Comparison of ENCODE assay signal across 16 cellular contexts in the genomic region with DNA sequence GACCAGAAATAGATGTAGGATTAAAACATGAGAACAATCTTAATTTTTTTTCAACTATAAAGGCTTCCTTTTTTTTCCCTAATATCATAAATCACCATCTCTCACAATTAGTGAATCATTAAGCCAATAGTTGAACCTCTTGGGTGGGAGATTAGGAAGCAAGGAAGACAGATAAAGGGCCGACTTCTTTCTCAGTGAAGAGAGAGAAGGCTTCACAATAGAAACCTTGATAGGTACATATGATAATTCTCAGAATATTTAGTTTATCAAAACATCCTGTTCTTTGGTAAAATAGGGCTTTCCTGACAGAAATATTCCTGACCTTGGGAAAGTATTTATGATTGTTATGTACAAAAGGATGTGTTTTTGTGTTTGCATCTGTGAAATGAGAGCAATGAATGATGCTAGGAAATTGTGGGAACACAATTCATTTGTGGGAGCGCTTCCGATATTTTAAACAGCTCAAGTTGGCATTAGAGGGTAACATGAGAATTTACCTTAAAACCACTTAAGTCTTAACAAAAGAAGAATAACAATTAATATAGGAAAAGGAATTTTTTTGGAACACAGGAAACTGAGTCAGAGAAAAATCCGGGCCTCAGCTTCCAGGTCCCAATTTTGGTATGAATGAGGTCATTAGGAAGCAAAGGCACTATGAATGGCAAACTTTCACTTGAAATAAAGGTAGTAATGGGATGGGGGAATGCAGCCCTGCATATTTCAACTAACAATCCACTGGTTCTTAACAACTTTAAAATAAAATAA.
DNase-seq lines count a peak whose midpoint lies in the region; ATAC-seq, FAIRE-seq and TF ChIP-seq lines count a peak whose summit lies in the region.
"Had no signal": no experiment of that assay in that cellular context is flagged by ENCODE, and none has a peak within 500 bp of the region (broad histone marks: within the 10 kb centered on the region; RNA-seq: fewer than 3 reads in every experiment).

No MANE protein-coding gene starts in this region.

- peak overlapping the region; percentile 54 for H3K4me2 ChIP-seq in keratinocyte (ENCODE audit: control insufficient read depth, extremely low read depth, insufficient read depth, low read depth, low read length)

- dilution Hi-C loops in keratinocyte (cut with MboI; ENCODE audit: extremely low pct_ligation_motif_present, low sequenced_read_pairs), result no loop called here

- H3K36me3 Mint-ChIP-seq in activated T-cell treated with anti-CD3 and anti-CD28 coated beads, Interleukin-2, amount 50 U/mL, for 72 hours (ENCODE audit: insufficient read depth in 2 of 2), result no peaks in the 10 kb centered on the region

- peaks cover 48% of the 10 kb centered on the region for H3K4me1 ChIP-seq in adipocyte (ENCODE audit: control insufficient read depth, insufficient read depth, low read length)
- peaks cover 59% of the 10 kb centered on the region for H3K4me1 ChIP-seq in keratinocyte (ENCODE audit: control insufficient read depth, extremely low read depth, insufficient read depth, low read length)
- no peaks in the 10 kb centered on the region for H3K4me1 ChIP-seq in skeletal muscle tissue (ENCODE audit: control insufficient read depth in 3 of 3, insufficient read depth in 3 of 3, low read length in 3 of 3)

- no peak overlapping the region for H2AFZ ChIP-seq in keratinocyte (ENCODE audit: control insufficient read depth, low read length)

- FAIRE-seq in keratinocyte (lab: Jason Lieb, UNC) (peak; percentile 44), frontal cortex (lab: Jason Lieb, UNC) (no peak)
- FAIRE-seq: small intestine had no signal

- no peak overlapping the region for H3K4me3 Mint-ChIP-seq in activated T-cell treated with anti-CD3 and anti-CD28 coated beads, Interleukin-2, amount 50 U/mL, for 72 hours
- H3K4me3 Mint-ChIP-seq: nephron progenitor cell had no signal

- no peaks in the 10 kb centered on the region for H3K9me3 ChIP-seq in adipocyte (ENCODE audit: control insufficient read depth, low read length)
- H3K9me3 ChIP-seq in keratinocyte (ENCODE audit: control insufficient read depth, low read depth, low read length), result no peaks in the 10 kb centered on the region
- no peaks in the 10 kb centered on the region for H3K9me3 ChIP-seq in skeletal muscle tissue (ENCODE audit: control insufficient read depth in 3 of 3, low read length in 3 of 3)

- no peak for TF ChIP-seq CTCF in keratinocyte (optimal IDR thresholded peaks at IDR 0.05 in 1 of 3, IDR thresholded peaks at IDR 0.05 in 1 of 3, conservative IDR thresholded peaks at IDR 0.05 in 1 of 3; ENCODE audit: extremely low read depth in 1 of 3, insufficient read depth in 2 of 3, low read length in 3 of 3)

- H3K4me3 ChIP-seq in adipocyte (ENCODE audit: low read length), result no peak overlapping the region
- H3K4me3 ChIP-seq in keratinocyte (ENCODE audit: control insufficient read depth in 2 of 3, extremely low read depth in 1 of 3, insufficient read depth in 2 of 3, low read depth in 1 of 3, low read length in 3 of 3), result peak overlapping the region in 1 of 3 experiments; percentile 36
- no peak overlapping the region for H3K4me3 ChIP-seq in skeletal muscle tissue (ENCODE audit: low read length in 3 of 3)

- H3K9ac ChIP-seq in adipocyte (ENCODE audit: low read length), result peak overlapping the region; percentile 33
- peak overlapping the region; percentile 60 for H3K9ac ChIP-seq in keratinocyte (ENCODE audit: control insufficient read depth, extremely low read depth, insufficient read depth, low read length)
- no peak overlapping the region for H3K9ac ChIP-seq in skeletal muscle tissue (ENCODE audit: low read depth in 1 of 3, low read length in 3 of 3)

- H3K27me3 ChIP-seq in adipocyte (replicated peaks; ENCODE audit: control insufficient read depth, insufficient read depth, low read length) (no peaks in the 10 kb centered on the region), keratinocyte (ENCODE audit: control insufficient read depth, extremely low read depth, insufficient read depth, low read length) (no peaks in the 10 kb centered on the region), skeletal muscle tissue (ENCODE audit: control insufficient read depth in 3 of 3, insufficient read depth in 3 of 3, low read length in 3 of 3) (no peaks in the 10 kb centered on the region)

- H3K4me1 Mint-ChIP-seq in activated T-cell treated with anti-CD3 and anti-CD28 coated beads, Interleukin-2, amount 50 U/mL, for 72 hours (ENCODE audit: low read depth), result peaks cover 68% of the 10 kb centered on the region

- H4K20me1 ChIP-seq in keratinocyte (ENCODE audit: control insufficient read depth, extremely low read depth, insufficient read depth, low read length), result no peaks in the 10 kb centered on the region

- H3K27ac Mint-ChIP-seq in activated T-cell treated with anti-CD3 and anti-CD28 coated beads, Interleukin-2, amount 50 U/mL, for 72 hours, result no peak overlapping the region
- H3K27ac Mint-ChIP-seq: nephron progenitor cell had no signal

- no peaks in the 10 kb centered on the region for H3K9me1 ChIP-seq in keratinocyte (ENCODE audit: control insufficient read depth, extremely low read depth, insufficient read depth, low read length)

- H3K36me3 ChIP-seq in adipocyte (ENCODE audit: control insufficient read depth, insufficient read depth, low read length, severe bottlenecking) (no peaks in the 10 kb centered on the region), keratinocyte (ENCODE audit: control insufficient read depth in 2 of 2, extremely low read depth in 1 of 2, insufficient read depth in 2 of 2, low read length in 2 of 2) (no peaks in the 10 kb centered on the region), skeletal muscle tissue (ENCODE audit: control insufficient read depth in 3 of 3, insufficient read depth in 3 of 3, low read length in 3 of 3) (no peaks in the 10 kb centered on the region)
- H3K36me3 ChIP-seq: WERI-Rb-1 had no signal

- no peaks in the 10 kb centered on the region for H3K27me3 Mint-ChIP-seq in activated T-cell treated with anti-CD3 and anti-CD28 coated beads, Interleukin-2, amount 50 U/mL, for 72 hours (ENCODE audit: low read depth)

- H3K27ac ChIP-seq in keratinocyte (ENCODE audit: control insufficient read depth, insufficient read depth, low read length) (peak overlapping the region; percentile 82), skeletal muscle tissue (ENCODE audit: low read depth, low read length) (peak overlapping the region; percentile 54)
- H3K27ac ChIP-seq: WERI-Rb-1 had no signal

- DNase-seq in ELR (ENCODE audit: low read depth) (peak; percentile 34), adipocyte (ENCODE audit: low read depth) (no peak), keratinocyte (ENCODE audit: low read depth, low spot score) (no peak), GM03348 (ENCODE audit: low spot score) (no peak), frontal cortex (ENCODE audit: low spot score in 2 of 2) (no peak), cerebellar cortex (ENCODE audit: low spot score) (no peak)
- DNase-seq in activated T-cell treated with anti-CD3 and anti-CD28 coated beads, Interleukin-2, amount 50 U/mL, for 72 hours, result no peak
- DNase-seq: activated naive CD4-positive, alpha-beta T cell; central memory CD4-positive, alpha-beta T cell; DMS153; KBM-7; NCI-H345; nephron progenitor cell; WERI-Rb-1 had no signal

- no peak for ATAC-seq in activated T-cell treated with anti-CD3 and anti-CD28 coated beads, Interleukin-2, amount 50 U/mL, for 72 hours (replicated peaks in 1 of 2)

- no peaks in the 10 kb centered on the region for H3K79me2 ChIP-seq in keratinocyte (ENCODE audit: control insufficient read depth, insufficient read depth, low read length)

- H3K9me3 Mint-ChIP-seq in activated T-cell treated with anti-CD3 and anti-CD28 coated beads, Interleukin-2, amount 50 U/mL, for 72 hours, result no peaks in the 10 kb centered on the region
- H3K9me3 Mint-ChIP-seq: nephron progenitor cell had no signal

Comparison
In these comparisons a context has a peak if more than half of its experiments do, and no peak if none do; other contexts are left out.
1. H3K9ac ChIP-seq: peak in adipocyte (single experiment) and keratinocyte (single experiment); none in skeletal muscle tissue (0 of 3).